ENCODE assay signal across 12 cellular contexts in the genomic region with DNA sequence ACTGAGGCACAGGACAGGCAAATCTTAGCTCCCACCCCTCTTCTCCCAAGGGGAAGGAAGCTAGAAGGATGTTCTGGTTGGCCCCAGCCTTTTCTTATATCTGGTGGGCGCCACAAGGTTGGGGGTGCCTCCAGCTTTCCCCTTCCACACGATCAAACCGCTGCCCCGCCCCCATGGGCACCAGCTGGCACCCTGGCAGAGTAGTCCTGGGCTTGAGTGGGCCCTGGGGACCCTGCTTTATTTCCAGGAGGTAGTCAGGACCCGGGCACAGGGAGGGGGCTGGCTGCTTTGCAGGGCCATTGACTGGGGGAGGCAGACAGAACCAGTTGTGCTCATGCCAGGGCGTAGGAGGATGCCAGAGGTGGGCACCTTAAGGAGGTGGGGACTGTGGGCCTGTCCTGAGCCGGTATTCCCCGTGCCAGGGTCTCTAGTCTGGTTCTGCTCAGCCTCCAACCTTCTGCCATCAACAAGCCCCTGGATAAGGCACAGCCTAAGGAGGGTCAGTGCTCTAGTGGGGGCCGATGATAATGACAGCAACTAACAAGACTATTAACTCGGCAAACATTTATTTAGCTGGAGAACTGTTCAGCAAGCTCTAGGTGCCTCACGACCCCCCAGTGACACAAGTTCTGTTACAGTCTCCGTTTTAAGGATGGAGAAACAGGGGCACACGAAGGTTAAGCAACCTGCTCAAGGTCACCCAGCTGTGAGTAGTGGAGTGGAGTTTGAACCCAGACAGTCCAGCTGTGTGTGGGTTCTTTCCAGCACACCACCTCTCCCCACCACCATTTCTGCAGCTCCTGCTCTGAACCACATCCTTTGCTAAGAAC. TPM values are rescaled to one million over a fixed set of nuclear protein-coding genes. Genes with fewer than 3 reads are reported as not detected.
DNase-seq lines count a peak whose midpoint lies in the region; ATAC-seq and TF ChIP-seq lines count a peak whose summit lies in the region.
"Had no signal": no experiment of that assay in that cellular context is flagged by ENCODE, and none has a peak within 500 bp of the region (broad histone marks: within the 10 kb centered on the region; RNA-seq: fewer than 3 reads in every experiment).

No MANE protein-coding gene starts in this region.

- no peaks in the 10 kb centered on the region for H3K36me3 ChIP-seq in Loucy (ENCODE audit: insufficient read depth, low read length)
- H3K36me3 ChIP-seq in trophoblast cell (ENCODE audit: control insufficient read depth in 1 of 2, insufficient read depth in 2 of 2, low read length in 2 of 2), result no peaks in the 10 kb centered on the region
- no peaks in the 10 kb centered on the region for H3K36me3 ChIP-seq in brain microvascular endothelial cell (replicated peaks)
- H3K36me3 ChIP-seq: esophagus muscularis mucosa had no signal

- H3K9me3 ChIP-seq in Loucy (ENCODE audit: insufficient read depth, low read depth, low read length) (no peaks in the 10 kb centered on the region), trophoblast cell (ENCODE audit: insufficient read depth, low read depth, low read length) (peaks cover 3% of the 10 kb centered on the region)
- H3K9me3 ChIP-seq: body of pancreas, esophagus muscularis mucosa had no signal

- H3K9me2 ChIP-seq in Loucy (replicated peaks; ENCODE audit: low read depth, low read length), result no peaks in the 10 kb centered on the region

- no peak for ATAC-seq in GM21786 (IDR thresholded peaks at IDR 0.05; ENCODE audit: unreplicated experiment)

- no peak overlapping the region for H3K4ac ChIP-seq in trophoblast cell (ENCODE audit: low read depth, low read length)

- H3K18ac ChIP-seq in trophoblast cell (ENCODE audit: low read length), result no peak overlapping the region

- peak overlapping the region; percentile 91 for H3K9ac ChIP-seq in Loucy (ENCODE audit: low read depth, low read length, poor library complexity, severe bottlenecking)
- no peak overlapping the region for H3K9ac ChIP-seq in trophoblast cell (ENCODE audit: low read length)

- H4K8ac ChIP-seq in trophoblast cell (ENCODE audit: low read depth, low read length), result no peak overlapping the region

- H3K4me1 Mint-ChIP-seq in Calu3 (ENCODE audit: low read depth, unreplicated experiment) (peaks cover 53% of the 10 kb centered on the region), nephron progenitor cell (no peaks in the 10 kb centered on the region)
- peaks cover 14% of the 10 kb centered on the region for H3K4me1 Mint-ChIP-seq in activated T-helper 2 cell treated with anti-CD3 and anti-CD28 coated beads, Interferon-gamma antibody, Interleukin-2, Interleukin-4, amounts not matched to agents 10 μg/mL and 5 μg/mL and 100 μg/mL, durations not matched to agents 14 hours and 24 hours and 36 hours (ENCODE audit: low read depth)

- H3K4me3 ChIP-seq in Loucy (ENCODE audit: low read length, poor library complexity, severe bottlenecking), result peak overlapping the region; percentile 90
- no peak overlapping the region for H3K4me3 ChIP-seq in trophoblast cell (ENCODE audit: low read depth, low read length)
- H3K4me3 ChIP-seq in brain microvascular endothelial cell (ENCODE audit: low read depth, low read length), result no peak overlapping the region

- no CpG with 5 or more reads among the region's 13 CpGs for WGBS in trophoblast cell (ENCODE audit: extremely low coverage, insufficient coverage, insufficient read length)

- BruUV-seq in Calu3 (replicated peaks; lab: Mats Ljungman, UMichigan), result no TSS peak

- H2BK12ac ChIP-seq in trophoblast cell (ENCODE audit: low read length), result no peak overlapping the region

- intact Hi-C loops in Calu3 (cut with micrococcal nuclease; ENCODE audit: unreplicated experiment), result loop anchor here (1.0 to 5.0 kb wide), 6 partner anchors 53 to 478 kb away; partner anchors contain the start of gene PSMD3
- intact Hi-C loops in activated T-helper 2 cell treated with anti-CD3 and anti-CD28 coated beads, Interferon-gamma antibody, Interleukin-2, Interleukin-4, amounts not matched to agents 10 μg/mL and 5 μg/mL and 100 μg/mL, durations not matched to agents 14 hours and 24 hours and 36 hours (cut with micrococcal nuclease), result no loop called here

- CTCF ChIA-PET in Calu3 (lab: Charles Lee), result interaction anchor here (0.5 to 161.2 kb wide), 55 partner anchors 1 to 1198 kb away, joined by 3 to 42089 read pairs (median 4); partner anchors contain the start of genes CSF3, ERBB2, GRB7 and GSDMA

- no peak overlapping the region for H4K12ac ChIP-seq in trophoblast cell (ENCODE audit: low read depth, low read length)

- H2BK5ac ChIP-seq in trophoblast cell (ENCODE audit: low read depth, low read length, poor library complexity), result no peak overlapping the region

- no peak overlapping the region for H2BK120ac ChIP-seq in trophoblast cell (ENCODE audit: insufficient read depth, low read length, poor library complexity)

- H3K4me3 Mint-ChIP-seq in Calu3 (ENCODE audit: low read depth, unreplicated experiment) (peak overlapping the region; percentile 76), nephron progenitor cell (peak overlapping the region; percentile 28)
- H3K4me3 Mint-ChIP-seq in activated T-helper 2 cell treated with anti-CD3 and anti-CD28 coated beads, Interferon-gamma antibody, Interleukin-2, Interleukin-4, amounts not matched to agents 10 μg/mL and 5 μg/mL and 100 μg/mL, durations not matched to agents 14 hours and 24 hours and 36 hours (ENCODE audit: low read depth), result peak overlapping the region; percentile 17

- no peaks in the 10 kb centered on the region for H3K79me2 ChIP-seq in Loucy (ENCODE audit: insufficient read depth, low read length)
- H3K79me2 ChIP-seq in trophoblast cell (ENCODE audit: control insufficient read depth, insufficient read depth, low read length, poor library complexity), result no peaks in the 10 kb centered on the region

- no peaks in the 10 kb centered on the region for H3K79me1 ChIP-seq in trophoblast cell (ENCODE audit: low read length)

- no peak overlapping the region for H4K91ac ChIP-seq in trophoblast cell (ENCODE audit: low read depth, low read length)

- H3K14ac ChIP-seq in trophoblast cell (ENCODE audit: low read length), result no peak overlapping the region

- peaks cover 64% of the 10 kb centered on the region for H3K36me3 Mint-ChIP-seq in Calu3 (ENCODE audit: insufficient read depth, unreplicated experiment)
- no peaks in the 10 kb centered on the region for H3K36me3 Mint-ChIP-seq in activated T-helper 2 cell treated with anti-CD3 and anti-CD28 coated beads, Interferon-gamma antibody, Interleukin-2, Interleukin-4, amounts not matched to agents 10 μg/mL and 5 μg/mL and 100 μg/mL, durations not matched to agents 14 hours and 24 hours and 36 hours (ENCODE audit: low read depth)
- H3K36me3 Mint-ChIP-seq in nephron progenitor cell (ENCODE audit: low read depth), result no peaks in the 10 kb centered on the region

- no peaks in the 10 kb centered on the region for H3F3A ChIP-seq in Loucy (ENCODE audit: low read depth)

- H3K27ac ChIP-seq in trophoblast cell (ENCODE audit: low read depth, low read length) (no peak overlapping the region), brain microvascular endothelial cell (no peak overlapping the region)

- H3K23ac ChIP-seq in trophoblast cell (ENCODE audit: low read length), result no peak overlapping the region

- no peak overlapping the region for H2AK5ac ChIP-seq in trophoblast cell (ENCODE audit: low read length)

- no peaks in the 10 kb centered on the region for H3K9me3 Mint-ChIP-seq in Calu3 (ENCODE audit: low read depth, unreplicated experiment)
- no peaks in the 10 kb centered on the region for H3K9me3 Mint-ChIP-seq in activated T-helper 2 cell treated with anti-CD3 and anti-CD28 coated beads, Interferon-gamma antibody, Interleukin-2, Interleukin-4, amounts not matched to agents 10 μg/mL and 5 μg/mL and 100 μg/mL, durations not matched to agents 14 hours and 24 hours and 36 hours
- H3K9me3 Mint-ChIP-seq in nephron progenitor cell, result no peaks in the 10 kb centered on the region

- H3K4me2 ChIP-seq in Loucy (ENCODE audit: low read depth, low read length, poor library complexity, severe bottlenecking), result peak overlapping the region; percentile 87
- no peak overlapping the region for H3K4me2 ChIP-seq in trophoblast cell (ENCODE audit: low read length)

- peak overlapping the region; percentile 75 for H3K27ac Mint-ChIP-seq in Calu3 (ENCODE audit: unreplicated experiment)
- H3K27ac Mint-ChIP-seq in activated T-helper 2 cell treated with anti-CD3 and anti-CD28 coated beads, Interferon-gamma antibody, Interleukin-2, Interleukin-4, amounts not matched to agents 10 μg/mL and 5 μg/mL and 100 μg/mL, durations not matched to agents 14 hours and 24 hours and 36 hours, result no peak overlapping the region
- no peak overlapping the region for H3K27ac Mint-ChIP-seq in nephron progenitor cell

- in situ Hi-C loops in brain microvascular endothelial cell (cut with HindIII; ENCODE audit: low pct_ligation_motif_present, low sequenced_read_pairs), result no loop called here

- peaks cover 83% of the 10 kb centered on the region for H3K27me3 Mint-ChIP-seq in Calu3 (ENCODE audit: unreplicated experiment)
- H3K27me3 Mint-ChIP-seq in activated T-helper 2 cell treated with anti-CD3 and anti-CD28 coated beads, Interferon-gamma antibody, Interleukin-2, Interleukin-4, amounts not matched to agents 10 μg/mL and 5 μg/mL and 100 μg/mL, durations not matched to agents 14 hours and 24 hours and 36 hours (ENCODE audit: low read depth), result peaks cover 36% of the 10 kb centered on the region
- H3K27me3 Mint-ChIP-seq in nephron progenitor cell (ENCODE audit: low read depth, poor library complexity), result peaks cover 91% of the 10 kb centered on the region

- H3K4me1 ChIP-seq in Loucy (ENCODE audit: insufficient read depth, low read length, poor library complexity, severe bottlenecking) (peaks cover 25% of the 10 kb centered on the region), trophoblast cell (ENCODE audit: control insufficient read depth in 1 of 2, insufficient read depth in 2 of 2, low read length in 2 of 2) (peaks cover 2 to 3% of the 10 kb centered on the region in 2 experiments)

- no peaks in the 10 kb centered on the region for H4K20me1 ChIP-seq in Loucy (ENCODE audit: insufficient read depth, low read length, poor library complexity, severe bottlenecking)

- peak; percentile 90 for DNase-seq in Calu3
- DNase-seq in activated T-helper 2 cell treated with anti-CD3 and anti-CD28 coated beads, Interferon-gamma antibody, Interleukin-2, Interleukin-4, amounts not matched to agents 10 μg/mL and 5 μg/mL and 100 μg/mL, durations not matched to agents 14 hours and 24 hours and 36 hours (ENCODE audit: low spot score), result no peak
- no peak for DNase-seq in nephron progenitor cell
- no peak for DNase-seq in trophoblast cell
- DNase-seq in hippocampal formation (lab: John Stamatoyannopoulos, UW), result no peak
- no peak for DNase-seq in brain microvascular endothelial cell
- DNase-seq: DND-41, NCI-H526 treated with DMSO at 0.1 percent for 48 hours had no signal

- H3K27me3 ChIP-seq in Loucy (ENCODE audit: insufficient read depth, low read length, poor library complexity, severe bottlenecking) (no peaks in the 10 kb centered on the region), trophoblast cell (ENCODE audit: insufficient read depth, low read length) (peaks cover 43% of the 10 kb centered on the region), brain microvascular endothelial cell (replicated peaks) (peaks cover 27% of the 10 kb centered on the region)
- H3K27me3 ChIP-seq: body of pancreas had no signal

- TF ChIP-seq CTCF in Calu3 (IDR thresholded peaks at IDR 0.05; ENCODE audit: unreplicated experiment) (no peak), Loucy (conservative IDR thresholded peaks at IDR 0.05; ENCODE audit: low read length) (no peak), nephron progenitor cell (IDR thresholded peaks at IDR 0.05) (no peak), brain microvascular endothelial cell (IDR thresholded peaks at IDR 0.05; ENCODE audit: low read depth, low read length, missing control alignments) (no peak)

- H2AFZ ChIP-seq in Loucy (ENCODE audit: low read length) (peak overlapping the region; percentile 99), trophoblast cell (ENCODE audit: insufficient read depth, low read length, poor library complexity) (no peak overlapping the region)

RNA-seq across cellular contexts. Expression of gene PPP1R1B, which starts 7.6 kb away (rescaled TPM):
- 8.3 and 11.1 TPM in 2 replicates for total RNA-seq in Calu3 (2022)
- total RNA-seq in activated T-helper 2 cell treated with anti-CD3 and anti-CD28 coated beads, Interferon-gamma antibody, Interleukin-2, Interleukin-4, amounts not matched to agents 10 μg/mL and 5 μg/mL and 100 μg/mL, durations not matched to agents 14 hours and 24 hours and 36 hours, result not detected in 2 replicates
- polyA plus RNA-seq in trophoblast cell (2013), result 0.07 and 0.12 TPM in 2 replicates

RNA-seq across cellular contexts. Expression of gene NEUROD2, which starts 11.5 kb away (rescaled TPM):
- not detected in 2 replicates for total RNA-seq in Calu3 (2022)
- total RNA-seq in activated T-helper 2 cell treated with anti-CD3 and anti-CD28 coated beads, Interferon-gamma antibody, Interleukin-2, Interleukin-4, amounts not matched to agents 10 μg/mL and 5 μg/mL and 100 μg/mL, durations not matched to agents 14 hours and 24 hours and 36 hours, result not detected in 2 replicates
- not detected in 2 replicates for polyA plus RNA-seq in trophoblast cell (2013)
- total RNA-seq: body of pancreas, esophagus muscularis mucosa had no signal

RNA-seq across cellular contexts. Expression of gene STARD3, which starts 17.8 kb away (rescaled TPM):
- total RNA-seq in Calu3 (2022), result 2,579 and 2,697 TPM in 2 replicates
- 51.5 and 54.4 TPM in 2 replicates for total RNA-seq in activated T-helper 2 cell treated with anti-CD3 and anti-CD28 coated beads, Interferon-gamma antibody, Interleukin-2, Interleukin-4, amounts not matched to agents 10 μg/mL and 5 μg/mL and 100 μg/mL, durations not matched to agents 14 hours and 24 hours and 36 hours
- polyA plus RNA-seq in trophoblast cell (2013), result 51.9 and 53.4 TPM in 2 replicates

RNA-seq across cellular contexts. Expression of gene TCAP, which starts 46.0 kb away (rescaled TPM):
- total RNA-seq in Calu3 (2022), result 51.5 and 61.1 TPM in 2 replicates
- 0.76 and 0.87 TPM in 2 replicates for total RNA-seq in activated T-helper 2 cell treated with anti-CD3 and anti-CD28 coated beads, Interferon-gamma antibody, Interleukin-2, Interleukin-4, amounts not matched to agents 10 μg/mL and 5 μg/mL and 100 μg/mL, durations not matched to agents 14 hours and 24 hours and 36 hours
- 0.15 and 0.19 TPM in 2 replicates for polyA plus RNA-seq in trophoblast cell (2013)

RNA-seq across cellular contexts. Expression of gene PNMT, which starts 49.1 kb away (rescaled TPM):
- total RNA-seq in Calu3 (2022), result 1.3 and 3.2 TPM in 2 replicates
- not detected in 2 replicates for total RNA-seq in activated T-helper 2 cell treated with anti-CD3 and anti-CD28 coated beads, Interferon-gamma antibody, Interleukin-2, Interleukin-4, amounts not matched to agents 10 μg/mL and 5 μg/mL and 100 μg/mL, durations not matched to agents 14 hours and 24 hours and 36 hours
- polyA plus RNA-seq in trophoblast cell (2013), result 0.05 and 0.07 TPM in 2 replicates

Comparison
In these comparisons a context has a peak if more than half of its experiments do, and no peak if none do; other contexts are left out.
1. H3K4me3 Mint-ChIP-seq: peak in every context shown above with its lines; median percentile 76 in Calu3; 28 in nephron progenitor cell; 17 in activated T-helper 2 cell treated with anti-CD3 and anti-CD28 coated beads, Interferon-gamma antibody, Interleukin-2, Interleukin-4, amounts not matched to agents 10 μg/mL and 5 μg/mL and 100 μg/mL, durations not matched to agents 14 hours and 24 hours and 36 hours.
2. RNA of gene STARD3, which starts 17.8 kb away (total RNA-seq): 2,579 to 2,697 TPM in Calu3; 51.5 to 54.4 TPM in activated T-helper 2 cell treated with anti-CD3 and anti-CD28 coated beads, Interferon-gamma antibody, Interleukin-2, Interleukin-4, amounts not matched to agents 10 μg/mL and 5 μg/mL and 100 μg/mL, durations not matched to agents 14 hours and 24 hours and 36 hours; every median in the first group is over 10 times any median in the second.